In genomic region chr14:22871962-22872832, GRCh38 we compare ENCODE assay signal across 1 cellular context.
TF ChIP-seq lines count a peak whose summit lies in the region.

No MANE protein-coding gene starts in this region.

TF ChIP-seq in K562, 482 proteins besides CTCF, POLR2A, EP300 and RAD21 (continued from another document and continues in another):
- TF ChIP-seq, protein P1, sequence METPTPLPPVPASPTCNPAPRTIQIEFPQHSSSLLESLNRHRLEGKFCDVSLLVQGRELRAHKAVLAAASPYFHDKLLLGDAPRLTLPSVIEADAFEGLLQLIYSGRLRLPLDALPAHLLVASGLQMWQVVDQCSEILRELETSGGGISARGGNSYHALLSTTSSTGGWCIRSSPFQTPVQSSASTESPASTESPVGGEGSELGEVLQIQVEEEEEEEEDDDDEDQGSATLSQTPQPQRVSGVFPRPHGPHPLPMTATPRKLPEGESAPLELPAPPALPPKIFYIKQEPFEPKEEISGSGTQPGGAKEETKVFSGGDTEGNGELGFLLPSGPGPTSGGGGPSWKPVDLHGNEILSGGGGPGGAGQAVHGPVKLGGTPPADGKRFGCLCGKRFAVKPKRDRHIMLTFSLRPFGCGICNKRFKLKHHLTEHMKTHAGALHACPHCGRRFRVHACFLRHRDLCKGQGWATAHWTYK (CRISPR knock-in tag; IDR thresholded peaks at IDR 0.05) = no peak
- TF ChIP-seq CAMTA2 (CRISPR knock-in tag; conservative IDR thresholded peaks at IDR 0.05) (no peak), TAF15 (IDR thresholded peaks at IDR 0.05; ENCODE audit: low read depth, low read length) (no peak), PTRF (tag; IDR thresholded peaks at IDR 0.05) (no peak), ZNF140 (CRISPR knock-in tag; IDR thresholded peaks at IDR 0.05) (no peak), CHD1 (IDR thresholded peaks at IDR 0.05; ENCODE audit: low read length) (peak; percentile 25), ETS1 (conservative IDR thresholded peaks at IDR 0.05; ENCODE audit: control insufficient read depth, low read depth, low read length) (no peak), SMAD3 (CRISPR knock-in tag; conservative IDR thresholded peaks at IDR 0.05) (no peak), ZNF436 (CRISPR knock-in tag; IDR thresholded peaks at IDR 0.05) (no peak), BACH1 (tag; IDR thresholded peaks at IDR 0.05) (no peak), DACH1 (IDR thresholded peaks at IDR 0.05; ENCODE audit: partially characterized antibody) (no peak), ZSCAN29 (IDR thresholded peaks at IDR 0.05) (peak; percentile 57; the same call in 1 of the 2 replicates), FOXA1 (IDR thresholded peaks at IDR 0.05; ENCODE audit: borderline replicate concordance) (no peak), ZNF41 (CRISPR knock-in tag; conservative IDR thresholded peaks at IDR 0.05) (no peak), SMARCC2 (IDR thresholded peaks at IDR 0.05; ENCODE audit: low read depth) (no peak), MLX (CRISPR knock-in tag; conservative IDR thresholded peaks at IDR 0.05) (no peak), MNT (conservative IDR thresholded peaks at IDR 0.05) (peak; percentile 34 to 39; a peak in 3 of 4 replicates), TCF15 (CRISPR knock-in tag; IDR thresholded peaks at IDR 0.05) (no peak), RFX7 (CRISPR knock-in tag; IDR thresholded peaks at IDR 0.05) (no peak), POLR2AphosphoS5 (IDR thresholded peaks at IDR 0.05; ENCODE audit: control insufficient read depth, insufficient read depth, low read depth, low read length) (peak; percentile 54; the same call in 1 of the 2 replicates), ZNF124 (CRISPR knock-in tag; IDR thresholded peaks at IDR 0.05) (no peak), TBL1XR1 (IDR thresholded peaks at IDR 0.05; ENCODE audit: low read length in 2 of 2) (0 out of 4 replicates have a peak, but pooled peaks of 1 of the 2 experiments have one; percentile 40), TCF3 (CRISPR knock-in tag; IDR thresholded peaks at IDR 0.05) (no peak), TAF1 (IDR thresholded peaks at IDR 0.05; ENCODE audit: control insufficient read depth, extremely low read depth, insufficient read depth, low read length, severe bottlenecking) (peak; percentile 53), ZBED1 (IDR thresholded peaks at IDR 0.05) (no peak), CTBP1 (IDR thresholded peaks at IDR 0.05; ENCODE audit: borderline replicate concordance) (peak; percentile 49; the same call in 1 of the 2 replicates), BRF1 (IDR thresholded peaks at IDR 0.05; ENCODE audit: borderline replicate concordance, extremely low read depth, insufficient read length) (no peak), NELFE (IDR thresholded peaks at IDR 0.05; ENCODE audit: insufficient read depth, insufficient read length) (no peak), DIDO1 (tag; IDR thresholded peaks at IDR 0.05; ENCODE audit: low read depth) (no peak), NCOA1 (IDR thresholded peaks at IDR 0.05; ENCODE audit: low read depth) (no peak), ZNF232 (CRISPR knock-in tag; IDR thresholded peaks at IDR 0.05) (no peak), ZNF778 (CRISPR knock-in tag; IDR thresholded peaks at IDR 0.05) (no peak), CREM (IDR thresholded peaks at IDR 0.05; ENCODE audit: low read depth) (peak; percentile 34; the same call in 1 of the 2 replicates), BMI1 (IDR thresholded peaks at IDR 0.05; ENCODE audit: low read length) (no peak), ZNF445 (CRISPR knock-in tag; IDR thresholded peaks at IDR 0.05; ENCODE audit: low read depth) (no peak), CTCFL (IDR thresholded peaks at IDR 0.05; ENCODE audit: borderline replicate concordance, insufficient read depth, low read depth, low read length, poor library complexity, severe bottlenecking) (peak; percentile 66), POLR3A (IDR thresholded peaks at IDR 0.05; ENCODE audit: borderline replicate concordance, extremely low read depth, insufficient read depth, insufficient read length) (no peak), RB1 (IDR thresholded peaks at IDR 0.05; ENCODE audit: low read depth) (peak; percentile 61), ZNF717 (CRISPR knock-in tag; IDR thresholded peaks at IDR 0.05) (no peak), ZNF23 (CRISPR knock-in tag; IDR thresholded peaks at IDR 0.05) (no peak), ARNT (IDR thresholded peaks at IDR 0.05) (peak in 1 of 2 experiments; percentile 70; a peak in 1 of 4 replicates), TAF9B (IDR thresholded peaks at IDR 0.05; ENCODE audit: partially characterized antibody) (peak; percentile 33), PRMT5 (CRISPR knock-in tag; IDR thresholded peaks at IDR 0.05) (no peak), STAT5B (CRISPR knock-in tag; IDR thresholded peaks at IDR 0.05) (no peak), ZNF143 (CRISPR knock-in tag; IDR thresholded peaks at IDR 0.05) (no peak), SIRT6 (IDR thresholded peaks at IDR 0.05; ENCODE audit: low read depth, low read length) (no peak), ZNF280A (IDR thresholded peaks at IDR 0.05; ENCODE audit: low read depth, partially characterized antibody) (no peak), IFI16 (CRISPR knock-in tag; IDR thresholded peaks at IDR 0.05) (no peak), PTBP1 (IDR thresholded peaks at IDR 0.05; ENCODE audit: low read depth, low read length) (no peak), PML (IDR thresholded peaks at IDR 0.05; ENCODE audit: low read length) (no peak), CBX3 (IDR thresholded peaks at IDR 0.05; ENCODE audit: borderline replicate concordance in 1 of 2, low read length in 2 of 2) (0 out of 3 replicates have a peak, but pooled peaks of 1 of the 2 experiments have one; percentile 5), ZNF668 (CRISPR knock-in tag; IDR thresholded peaks at IDR 0.05) (no peak), BHLHE40 (IDR thresholded peaks at IDR 0.05; ENCODE audit: low read length) (peak; percentile 25; the same call in 1 of the 2 replicates), GTF2F1 (IDR thresholded peaks at IDR 0.05; ENCODE audit: low read depth, low read length) (no peak), RCOR1 (IDR thresholded peaks at IDR 0.05; ENCODE audit: borderline replicate concordance in 1 of 2, low read depth in 2 of 2, low read length in 2 of 2) (peak in 1 of 2 experiments; percentile 83; a peak in 1 of 4 replicates), TSC22D4 (tag; IDR thresholded peaks at IDR 0.05) (no peak)
- TF ChIP-seq, protein P2, sequence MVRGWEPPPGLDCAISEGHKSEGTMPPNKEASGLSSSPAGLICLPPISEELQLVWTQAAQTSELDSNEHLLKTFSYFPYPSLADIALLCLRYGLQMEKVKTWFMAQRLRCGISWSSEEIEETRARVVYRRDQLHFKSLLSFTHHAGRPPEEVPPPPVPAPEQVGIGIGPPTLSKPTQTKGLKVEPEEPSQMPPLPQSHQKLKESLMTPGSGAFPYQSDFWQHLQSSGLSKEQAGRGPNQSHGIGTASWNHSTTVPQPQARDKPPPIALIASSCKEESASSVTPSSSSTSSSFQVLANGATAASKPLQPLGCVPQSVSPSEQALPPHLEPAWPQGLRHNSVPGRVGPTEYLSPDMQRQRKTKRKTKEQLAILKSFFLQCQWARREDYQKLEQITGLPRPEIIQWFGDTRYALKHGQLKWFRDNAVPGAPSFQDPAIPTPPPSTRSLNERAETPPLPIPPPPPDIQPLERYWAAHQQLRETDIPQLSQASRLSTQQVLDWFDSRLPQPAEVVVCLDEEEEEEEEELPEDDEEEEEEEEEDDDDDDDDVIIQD (CRISPR knock-in tag; IDR thresholded peaks at IDR 0.05) = 0 out of 2 replicates have a peak, but pooled peaks have one; percentile 52
- TF ChIP-seq, protein P3, sequence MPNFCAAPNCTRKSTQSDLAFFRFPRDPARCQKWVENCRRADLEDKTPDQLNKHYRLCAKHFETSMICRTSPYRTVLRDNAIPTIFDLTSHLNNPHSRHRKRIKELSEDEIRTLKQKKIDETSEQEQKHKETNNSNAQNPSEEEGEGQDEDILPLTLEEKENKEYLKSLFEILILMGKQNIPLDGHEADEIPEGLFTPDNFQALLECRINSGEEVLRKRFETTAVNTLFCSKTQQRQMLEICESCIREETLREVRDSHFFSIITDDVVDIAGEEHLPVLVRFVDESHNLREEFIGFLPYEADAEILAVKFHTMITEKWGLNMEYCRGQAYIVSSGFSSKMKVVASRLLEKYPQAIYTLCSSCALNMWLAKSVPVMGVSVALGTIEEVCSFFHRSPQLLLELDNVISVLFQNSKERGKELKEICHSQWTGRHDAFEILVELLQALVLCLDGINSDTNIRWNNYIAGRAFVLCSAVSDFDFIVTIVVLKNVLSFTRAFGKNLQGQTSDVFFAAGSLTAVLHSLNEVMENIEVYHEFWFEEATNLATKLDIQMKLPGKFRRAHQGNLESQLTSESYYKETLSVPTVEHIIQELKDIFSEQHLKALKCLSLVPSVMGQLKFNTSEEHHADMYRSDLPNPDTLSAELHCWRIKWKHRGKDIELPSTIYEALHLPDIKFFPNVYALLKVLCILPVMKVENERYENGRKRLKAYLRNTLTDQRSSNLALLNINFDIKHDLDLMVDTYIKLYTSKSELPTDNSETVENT (CRISPR knock-in tag; IDR thresholded peaks at IDR 0.05) = no peak
- TF ChIP-seq, protein P4, sequence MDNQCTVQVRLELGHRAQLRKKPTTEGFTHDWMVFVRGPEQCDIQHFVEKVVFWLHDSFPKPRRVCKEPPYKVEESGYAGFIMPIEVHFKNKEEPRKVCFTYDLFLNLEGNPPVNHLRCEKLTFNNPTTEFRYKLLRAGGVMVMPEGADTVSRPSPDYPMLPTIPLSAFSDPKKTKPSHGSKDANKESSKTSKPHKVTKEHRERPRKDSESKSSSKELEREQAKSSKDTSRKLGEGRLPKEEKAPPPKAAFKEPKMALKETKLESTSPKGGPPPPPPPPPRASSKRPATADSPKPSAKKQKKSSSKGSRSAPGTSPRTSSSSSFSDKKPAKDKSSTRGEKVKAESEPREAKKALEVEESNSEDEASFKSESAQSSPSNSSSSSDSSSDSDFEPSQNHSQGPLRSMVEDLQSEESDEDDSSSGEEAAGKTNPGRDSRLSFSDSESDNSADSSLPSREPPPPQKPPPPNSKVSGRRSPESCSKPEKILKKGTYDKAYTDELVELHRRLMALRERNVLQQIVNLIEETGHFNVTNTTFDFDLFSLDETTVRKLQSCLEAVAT (IDR thresholded peaks at IDR 0.05) = no peak
